ENCODE assay signal across 17 cellular contexts in genomic region chr14:100037351-100037750, GRCh38. TPM values are rescaled to one million over a fixed set of nuclear protein-coding genes. Genes with fewer than 3 reads are reported as not detected.
DNase-seq lines count a peak whose midpoint lies in the region; ATAC-seq and TF ChIP-seq lines count a peak whose summit lies in the region.
"Had no signal": no experiment of that assay in that cellular context is flagged by ENCODE, and none has a peak within 500 bp of the region (broad histone marks: within the 10 kb centered on the region; RNA-seq: fewer than 3 reads in every experiment).

No MANE protein-coding gene starts in this region.

- intact Hi-C loops in right lobe of liver (cut with DNase I) = no loop called here

- no peaks in the 10 kb centered on the region for H3K9me3 Mint-ChIP-seq in osteocyte (ENCODE audit: unreplicated experiment)

- no peaks in the 10 kb centered on the region for H3K27me3 Mint-ChIP-seq in osteocyte (ENCODE audit: unreplicated experiment)

- peaks cover 81% of the 10 kb centered on the region for H3K4me1 Mint-ChIP-seq in osteocyte (ENCODE audit: unreplicated experiment)

- ATAC-seq in SK-N-SH treated with all-trans-retinoic acid at 6 μM for 48 hours = peak; percentile 70
- ATAC-seq in right lobe of liver = no peak
- ATAC-seq: left ventricle myocardium superior had no signal

- TF ChIP-seq CTCF in osteocyte (IDR thresholded peaks at IDR 0.05) (no peak), right lobe of liver (IDR thresholded peaks at IDR 0.05) (no peak)

- H3K27ac ChIP-seq in right lobe of liver = no peak overlapping the region
- H3K27ac ChIP-seq: parathyroid adenoma, Peyer's patch had no signal

- H3K27me3 ChIP-seq in right lobe of liver = no peaks in the 10 kb centered on the region
- H3K27me3 ChIP-seq: Peyer's patch had no signal

- H3K36me3 ChIP-seq in right lobe of liver = no peaks in the 10 kb centered on the region
- H3K36me3 ChIP-seq: Peyer's patch had no signal

- H3K36me3 Mint-ChIP-seq in osteocyte (ENCODE audit: unreplicated experiment) = peaks cover 6% of the 10 kb centered on the region

- H3K4me3 Mint-ChIP-seq in osteocyte (ENCODE audit: unreplicated experiment) = no peak overlapping the region

- peak overlapping the region; percentile 56 for H3K27ac Mint-ChIP-seq in osteocyte (ENCODE audit: unreplicated experiment)

- DNase-seq in EH (ENCODE audit: low read depth) = peak; percentile 45
- DNase-seq in fibroblast of gingiva (ENCODE audit: low read depth) = peak; percentile 50
- DNase-seq in osteocyte (ENCODE audit: extremely low spot score, unreplicated experiment) = no peak
- DNase-seq in inferior parietal cortex (ENCODE audit: extremely low spot score) = no peak
- no peak for DNase-seq in right lobe of liver
- DNase-seq in superior temporal gyrus (ENCODE audit: extremely low spot score) = no peak
- no peak for DNase-seq in AG08396 (ENCODE audit: low spot score)
- DNase-seq: activated CD4-positive, alpha-beta T cell treated with anti-CD3 and anti-CD28 coated beads for 48 hours; activated CD8-positive, alpha-beta memory T cell treated with anti-CD3 and anti-CD28 coated beads, Interleukin-2, amount 50 U/mL, for 4 hours; activated effector memory CD4-positive, alpha-beta T cell treated with anti-CD3 and anti-CD28 coated beads, Interleukin-2, amount 50 U/mL, for 16 hours; KBM-7; left ventricle myocardium superior; NCI-H1048; NCI-H774; Peyer's patch had no signal

- no peak overlapping the region for H3K4me3 ChIP-seq in right lobe of liver
- H3K4me3 ChIP-seq: Peyer's patch had no signal

- 82% methylated on average over 2 of the region's 2 CpGs for WGBS in right lobe of liver (ENCODE audit: insufficient coverage, low coverage, low lambda C conversion rate, missing lambda C conversion rate)

- H3K4me1 ChIP-seq in right lobe of liver = peaks cover 0 to 23% (median 7%) of the 10 kb centered on the region in 4 donors
- H3K4me1 ChIP-seq: Peyer's patch had no signal

- no peaks in the 10 kb centered on the region for H3K9me3 ChIP-seq in right lobe of liver
- H3K9me3 ChIP-seq: Peyer's patch had no signal

- TF ChIP-seq POLR2A in right lobe of liver (IDR thresholded peaks at IDR 0.05) = no peak

TF ChIP-seq in SK-N-SH treated with all-trans-retinoic acid at 6 μM for 48 hours, 23 proteins besides CTCF, POLR2A, EP300 and RAD21:
- TF ChIP-seq CSDC2 (CRISPR knock-in tag; IDR thresholded peaks at IDR 0.05) = no peak
- no peak for TF ChIP-seq GLIS3 (CRISPR knock-in tag; IDR thresholded peaks at IDR 0.05)
- TF ChIP-seq ZFP3 (CRISPR knock-in tag; IDR thresholded peaks at IDR 0.05) = no peak
- no peak for TF ChIP-seq RARB (CRISPR knock-in tag; IDR thresholded peaks at IDR 0.05)
- TF ChIP-seq, protein P1, sequence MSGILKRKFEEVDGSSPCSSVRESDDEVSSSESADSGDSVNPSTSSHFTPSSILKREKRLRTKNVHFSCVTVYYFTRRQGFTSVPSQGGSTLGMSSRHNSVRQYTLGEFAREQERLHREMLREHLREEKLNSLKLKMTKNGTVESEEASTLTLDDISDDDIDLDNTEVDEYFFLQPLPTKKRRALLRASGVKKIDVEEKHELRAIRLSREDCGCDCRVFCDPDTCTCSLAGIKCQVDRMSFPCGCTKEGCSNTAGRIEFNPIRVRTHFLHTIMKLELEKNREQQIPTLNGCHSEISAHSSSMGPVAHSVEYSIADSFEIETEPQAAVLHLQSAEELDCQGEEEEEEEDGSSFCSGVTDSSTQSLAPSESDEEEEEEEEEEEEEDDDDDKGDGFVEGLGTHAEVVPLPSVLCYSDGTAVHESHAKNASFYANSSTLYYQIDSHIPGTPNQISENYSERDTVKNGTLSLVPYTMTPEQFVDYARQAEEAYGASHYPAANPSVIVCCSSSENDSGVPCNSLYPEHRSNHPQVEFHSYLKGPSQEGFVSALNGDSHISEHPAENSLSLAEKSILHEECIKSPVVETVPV (CRISPR knock-in tag; IDR thresholded peaks at IDR 0.05) = no peak
- no peak for TF ChIP-seq ZNF70 (CRISPR knock-in tag; IDR thresholded peaks at IDR 0.05)
- TF ChIP-seq, protein P2, sequence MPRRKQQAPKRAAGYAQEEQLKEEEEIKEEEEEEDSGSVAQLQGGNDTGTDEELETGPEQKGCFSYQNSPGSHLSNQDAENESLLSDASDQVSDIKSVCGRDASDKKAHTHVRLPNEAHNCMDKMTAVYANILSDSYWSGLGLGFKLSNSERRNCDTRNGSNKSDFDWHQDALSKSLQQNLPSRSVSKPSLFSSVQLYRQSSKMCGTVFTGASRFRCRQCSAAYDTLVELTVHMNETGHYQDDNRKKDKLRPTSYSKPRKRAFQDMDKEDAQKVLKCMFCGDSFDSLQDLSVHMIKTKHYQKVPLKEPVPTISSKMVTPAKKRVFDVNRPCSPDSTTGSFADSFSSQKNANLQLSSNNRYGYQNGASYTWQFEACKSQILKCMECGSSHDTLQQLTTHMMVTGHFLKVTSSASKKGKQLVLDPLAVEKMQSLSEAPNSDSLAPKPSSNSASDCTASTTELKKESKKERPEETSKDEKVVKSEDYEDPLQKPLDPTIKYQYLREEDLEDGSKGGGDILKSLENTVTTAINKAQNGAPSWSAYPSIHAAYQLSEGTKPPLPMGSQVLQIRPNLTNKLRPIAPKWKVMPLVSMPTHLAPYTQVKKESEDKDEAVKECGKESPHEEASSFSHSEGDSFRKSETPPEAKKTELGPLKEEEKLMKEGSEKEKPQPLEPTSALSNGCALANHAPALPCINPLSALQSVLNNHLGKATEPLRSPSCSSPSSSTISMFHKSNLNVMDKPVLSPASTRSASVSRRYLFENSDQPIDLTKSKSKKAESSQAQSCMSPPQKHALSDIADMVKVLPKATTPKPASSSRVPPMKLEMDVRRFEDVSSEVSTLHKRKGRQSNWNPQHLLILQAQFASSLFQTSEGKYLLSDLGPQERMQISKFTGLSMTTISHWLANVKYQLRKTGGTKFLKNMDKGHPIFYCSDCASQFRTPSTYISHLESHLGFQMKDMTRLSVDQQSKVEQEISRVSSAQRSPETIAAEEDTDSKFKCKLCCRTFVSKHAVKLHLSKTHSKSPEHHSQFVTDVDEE (CRISPR knock-in tag; IDR thresholded peaks at IDR 0.05) = no peak
- TF ChIP-seq ISL1 (CRISPR knock-in tag; IDR thresholded peaks at IDR 0.05) = no peak
- no peak for TF ChIP-seq PATZ1 (CRISPR knock-in tag; IDR thresholded peaks at IDR 0.05; ENCODE audit: borderline replicate concordance)
- TF ChIP-seq, protein P3, sequence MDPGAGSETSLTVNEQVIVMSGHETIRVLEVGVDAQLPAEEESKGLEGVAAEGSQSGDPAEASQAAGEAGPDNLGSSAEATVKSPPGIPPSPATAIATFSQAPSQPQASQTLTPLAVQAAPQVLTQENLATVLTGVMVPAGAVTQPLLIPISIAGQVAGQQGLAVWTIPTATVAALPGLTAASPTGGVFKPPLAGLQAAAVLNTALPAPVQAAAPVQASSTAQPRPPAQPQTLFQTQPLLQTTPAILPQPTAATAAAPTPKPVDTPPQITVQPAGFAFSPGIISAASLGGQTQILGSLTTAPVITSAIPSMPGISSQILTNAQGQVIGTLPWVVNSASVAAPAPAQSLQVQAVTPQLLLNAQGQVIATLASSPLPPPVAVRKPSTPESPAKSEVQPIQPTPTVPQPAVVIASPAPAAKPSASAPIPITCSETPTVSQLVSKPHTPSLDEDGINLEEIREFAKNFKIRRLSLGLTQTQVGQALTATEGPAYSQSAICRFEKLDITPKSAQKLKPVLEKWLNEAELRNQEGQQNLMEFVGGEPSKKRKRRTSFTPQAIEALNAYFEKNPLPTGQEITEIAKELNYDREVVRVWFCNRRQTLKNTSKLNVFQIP (CRISPR knock-in tag; IDR thresholded peaks at IDR 0.05; ENCODE audit: borderline replicate concordance, low read depth) = no peak
- no peak for TF ChIP-seq TCF4 (CRISPR knock-in tag; IDR thresholded peaks at IDR 0.05; ENCODE audit: borderline replicate concordance)

RNA-seq across cellular contexts. Expression of gene EVL, which starts 27.9 kb away (rescaled TPM):
- 136 and 157 TPM in 2 replicates for total RNA-seq in osteocyte
- total RNA-seq in right lobe of liver = 100 to 1,000 TPM in 2 of 6 experiments, 10 to 100 TPM in 4; 23.6 to 162 (median 68.4) TPM

Comparison
In these comparisons a context has a peak if more than half of its experiments do, and no peak if none do; other contexts are left out.
1. DNase-seq: peak in EH (single experiment) and fibroblast of gingiva (single experiment); none in osteocyte (single experiment), inferior parietal cortex (single experiment), right lobe of liver (0 of 3), superior temporal gyrus (single experiment) and AG08396 (single experiment).